8 cellular contexts compared by ENCODE assay signal in the genomic region with DNA sequence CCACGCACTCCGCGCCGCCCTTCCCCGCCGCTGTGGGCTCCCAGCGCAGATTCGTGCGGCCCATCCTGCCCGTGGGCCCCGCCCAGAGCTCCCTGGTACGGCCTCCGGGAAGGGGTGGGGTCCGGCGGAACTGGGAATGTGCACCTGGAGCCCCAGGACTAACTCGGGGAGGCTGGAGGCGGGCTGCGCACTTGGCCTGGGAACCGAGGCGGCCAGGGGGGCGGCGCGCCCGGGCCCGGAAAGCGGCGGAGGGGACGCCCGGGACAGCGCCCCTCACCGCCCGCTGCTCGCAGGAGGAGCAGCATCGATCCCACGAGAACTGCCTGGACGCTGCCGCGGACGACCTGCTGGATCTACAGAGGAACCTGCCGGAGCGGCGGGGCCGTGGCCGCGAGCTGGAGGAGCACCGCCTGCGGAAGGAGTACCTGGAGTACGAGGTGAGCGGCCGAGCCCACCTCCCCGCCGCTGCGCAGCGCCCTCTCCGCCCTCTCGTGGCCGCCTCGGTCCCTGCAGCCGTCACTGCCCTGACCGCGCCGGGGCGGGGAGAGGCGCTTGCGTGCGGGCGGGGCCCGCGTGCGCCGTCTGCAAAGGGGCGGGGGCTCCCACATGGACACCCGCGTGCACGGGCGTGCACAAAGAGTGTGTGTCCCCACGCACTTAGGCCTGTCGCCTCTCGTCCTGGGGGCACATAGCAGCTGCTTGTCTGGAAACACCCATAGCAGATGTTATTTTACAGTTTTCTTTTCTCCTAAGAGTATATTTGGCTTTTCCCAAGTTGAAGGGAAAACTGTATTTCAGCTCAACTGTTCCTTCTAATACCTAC. TPM values are rescaled to one million over a fixed set of nuclear protein-coding genes. Genes with fewer than 3 reads are reported as not detected.
A peak's percentile ranks its signal among the peaks of the same experiment; 100 is the strongest.
DNase-seq lines count a peak whose midpoint lies in the region; ATAC-seq, FAIRE-seq and TF ChIP-seq lines count a peak whose summit lies in the region.

No MANE protein-coding gene starts in this region.

- FAIRE-seq in RCC 7860 (lab: Jason Lieb, UNC): no peak

- peak overlapping the region; percentile 70 to 79 (median 74) for H3K4me3 Mint-ChIP-seq in nephron

- H3K4me3 ChIP-seq in AG04449 (ENCODE audit: low read depth, low read length) (peak overlapping the region; percentile 83), fibroblast of the aortic adventitia (ENCODE audit: low read depth, low read length) (peak overlapping the region; percentile 72)

- peaks cover 40% of the 10 kb centered on the region for H3K27me3 Mint-ChIP-seq in nephron (ENCODE audit: low read depth)

- no peaks in the 10 kb centered on the region for H3K9me3 Mint-ChIP-seq in nephron

- TF ChIP-seq CTCF in AG04449 (IDR thresholded peaks at IDR 0.05; ENCODE audit: insufficient read depth, low read length, missing control alignments) (peak; percentile 89), fibroblast of the aortic adventitia (IDR thresholded peaks at IDR 0.05; ENCODE audit: insufficient read depth, low read length) (peak; percentile 77), nephron (IDR thresholded peaks at IDR 0.05; ENCODE audit: unreplicated experiment in 3 of 3) (peak; percentile 98 to 100 (median 99))

- CTCF ChIA-PET in AG04449 (lab: Yijun Ruan, JAX): interaction anchor here (0.7 to 11.6 kb wide), 50 partner anchors 9 to 244 kb away, joined by 3 to 240 read pairs (median 6); partner anchors contain the start of gene PSD4

- POLR2A ChIA-PET in AG04449 (lab: Yijun Ruan, JAX): interaction anchor here (0.8 kb wide), 1 partner anchor 24 kb away, joined by 3 read pairs; no protein-coding TSS in a partner anchor

- ATAC-seq in GM19023 (IDR thresholded peaks at IDR 0.05; ENCODE audit: unreplicated experiment): peak; percentile 70
- peak; percentile 86 for ATAC-seq in HG03460 (IDR thresholded peaks at IDR 0.05; ENCODE audit: unreplicated experiment)
- ATAC-seq in stimulated activated naive CD8-positive, alpha-beta T cell treated with anti-CD3 and anti-CD28 coated beads, Interleukin-15, Interleukin-2, amounts not matched to agents 100 U/mL and 50 U/mL, for 24 hours: peak; percentile 85

- H3K4me1 Mint-ChIP-seq in nephron: peaks cover 8% of the 10 kb centered on the region

- no peaks in the 10 kb centered on the region for H3K36me3 Mint-ChIP-seq in nephron (ENCODE audit: low read depth)

- H3K27ac Mint-ChIP-seq in nephron: peak overlapping the region in 1 of 3 experiments; percentile 64

- no peak for DNase-seq in AG04449 (ENCODE audit: low read depth, low spot score)
- peak; percentile 65 for DNase-seq in RCC 7860 (ENCODE audit: low spot score)
- DNase-seq in activated effector memory CD4-positive, alpha-beta T cell treated with anti-CD3 and anti-CD28 coated beads, Interleukin-2, amount 50 U/mL, for 16 hours: peak; percentile 92
- DNase-seq in fibroblast of the aortic adventitia (ENCODE audit: low read depth): peak; percentile 48
- peak; percentile 89 for DNase-seq in stimulated activated naive CD8-positive, alpha-beta T cell treated with anti-CD3 and anti-CD28 coated beads, Interleukin-15, Interleukin-2, amounts not matched to agents 100 U/mL and 50 U/mL, for 24 hours

RNA-seq across cellular contexts. Expression of gene PSD4, which starts 25.2 kb away (rescaled TPM):
- total RNA-seq in fibroblast of the aortic adventitia (ENCODE audit: low replicate concordance): 0.82 and 5.1 TPM in 2 replicates
